1 cellular context compared by ENCODE assay signal in genomic region chr15:89680282-89680873, GRCh38.
TF ChIP-seq lines count a peak whose summit lies in the region.

No MANE protein-coding gene starts in this region.

TF ChIP-seq in HepG2, 621 proteins besides CTCF, POLR2A, EP300 and RAD21 (continues in another document):
- TF ChIP-seq, protein P1, sequence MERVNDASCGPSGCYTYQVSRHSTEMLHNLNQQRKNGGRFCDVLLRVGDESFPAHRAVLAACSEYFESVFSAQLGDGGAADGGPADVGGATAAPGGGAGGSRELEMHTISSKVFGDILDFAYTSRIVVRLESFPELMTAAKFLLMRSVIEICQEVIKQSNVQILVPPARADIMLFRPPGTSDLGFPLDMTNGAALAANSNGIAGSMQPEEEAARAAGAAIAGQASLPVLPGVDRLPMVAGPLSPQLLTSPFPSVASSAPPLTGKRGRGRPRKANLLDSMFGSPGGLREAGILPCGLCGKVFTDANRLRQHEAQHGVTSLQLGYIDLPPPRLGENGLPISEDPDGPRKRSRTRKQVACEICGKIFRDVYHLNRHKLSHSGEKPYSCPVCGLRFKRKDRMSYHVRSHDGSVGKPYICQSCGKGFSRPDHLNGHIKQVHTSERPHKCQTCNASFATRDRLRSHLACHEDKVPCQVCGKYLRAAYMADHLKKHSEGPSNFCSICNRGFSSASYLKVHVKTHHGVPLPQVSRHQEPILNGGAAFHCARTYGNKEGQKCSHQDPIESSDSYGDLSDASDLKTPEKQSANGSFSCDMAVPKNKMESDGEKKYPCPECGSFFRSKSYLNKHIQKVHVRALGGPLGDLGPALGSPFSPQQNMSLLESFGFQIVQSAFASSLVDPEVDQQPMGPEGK (CRISPR knock-in tag; IDR thresholded peaks at IDR 0.05), result no peak
- TF ChIP-seq ZIK1 (CRISPR knock-in tag; IDR thresholded peaks at IDR 0.05; ENCODE audit: borderline replicate concordance, low read depth) (no peak), ZNF317 (CRISPR knock-in tag; IDR thresholded peaks at IDR 0.05) (no peak), ZSCAN25 (CRISPR knock-in tag; IDR thresholded peaks at IDR 0.05) (peak; percentile 59), MTERF4 (CRISPR knock-in tag; IDR thresholded peaks at IDR 0.05) (no peak), KDM2A (CRISPR knock-in tag; IDR thresholded peaks at IDR 0.05; ENCODE audit: borderline replicate concordance, low read depth) (no peak), CSRNP1 (CRISPR knock-in tag; IDR thresholded peaks at IDR 0.05) (no peak), CEBPB (IDR thresholded peaks at IDR 0.05; ENCODE audit: borderline replicate concordance, low read depth, low read length) (peak; percentile 80), PHF8 (CRISPR knock-in tag; IDR thresholded peaks at IDR 0.05) (0 out of 2 replicates have a peak, but pooled peaks have one; percentile 26), ZNF326 (CRISPR knock-in tag; IDR thresholded peaks at IDR 0.05; ENCODE audit: borderline replicate concordance) (no peak), FOXA1 (IDR thresholded peaks at IDR 0.05) (no peak), FOXA1 (CRISPR knock-in tag; IDR thresholded peaks at IDR 0.05) (peak; percentile 7; the same call in 1 of the 2 replicates), SP1 (IDR thresholded peaks at IDR 0.05) (no peak), SP1 (CRISPR knock-in tag; IDR thresholded peaks at IDR 0.05) (no peak), NFIB (CRISPR knock-in tag; IDR thresholded peaks at IDR 0.05; ENCODE audit: borderline replicate concordance) (no peak), ZNF431 (CRISPR knock-in tag; IDR thresholded peaks at IDR 0.05; ENCODE audit: borderline replicate concordance, low read depth) (no peak), SETDB1 (CRISPR knock-in tag; IDR thresholded peaks at IDR 0.05; ENCODE audit: borderline replicate concordance) (no peak), ZNF546 (CRISPR knock-in tag; conservative IDR thresholded peaks at IDR 0.05) (no peak), ZNF83 (CRISPR knock-in tag; IDR thresholded peaks at IDR 0.05; ENCODE audit: borderline replicate concordance) (no peak), ZNF7 (CRISPR knock-in tag; IDR thresholded peaks at IDR 0.05) (no peak), MZF1 (CRISPR knock-in tag; IDR thresholded peaks at IDR 0.05; ENCODE audit: borderline replicate concordance) (no peak), ZNF337 (CRISPR knock-in tag; IDR thresholded peaks at IDR 0.05; ENCODE audit: borderline replicate concordance, low read depth) (no peak), NONO (IDR thresholded peaks at IDR 0.05) (no peak), NONO (CRISPR knock-in tag; conservative IDR thresholded peaks at IDR 0.05) (0 out of 2 replicates have a peak, but pooled peaks have one; percentile 18), SPEN (CRISPR knock-in tag; IDR thresholded peaks at IDR 0.05; ENCODE audit: low read depth) (peak; percentile 20; the same call in 1 of the 2 replicates), ZNF333 (CRISPR knock-in tag; IDR thresholded peaks at IDR 0.05; ENCODE audit: borderline replicate concordance) (no peak), ZUFSP (CRISPR knock-in tag; IDR thresholded peaks at IDR 0.05; ENCODE audit: borderline replicate concordance) (no peak), ZNF570 (CRISPR knock-in tag; IDR thresholded peaks at IDR 0.05; ENCODE audit: borderline replicate concordance) (no peak), ZNF780A (CRISPR knock-in tag; IDR thresholded peaks at IDR 0.05) (no peak), ZNF790 (CRISPR knock-in tag; IDR thresholded peaks at IDR 0.05; ENCODE audit: borderline replicate concordance) (no peak), ZNF574 (CRISPR knock-in tag; IDR thresholded peaks at IDR 0.05) (peak; percentile 48; the same call in 1 of the 2 replicates), JUN (CRISPR knock-in tag; IDR thresholded peaks at IDR 0.05) (no peak), NCOA1 (CRISPR knock-in tag; IDR thresholded peaks at IDR 0.05) (peak; percentile 69; the same call in 1 of the 2 replicates), ZNF205 (CRISPR knock-in tag; IDR thresholded peaks at IDR 0.05) (peak; percentile 98), ZMYM3 (CRISPR knock-in tag; IDR thresholded peaks at IDR 0.05) (peak; percentile 58; the same call in 1 of the 2 replicates), IKZF4 (CRISPR knock-in tag; IDR thresholded peaks at IDR 0.05; ENCODE audit: borderline replicate concordance, low read depth, not compliant biosample characterization) (no peak), ZNF260 (CRISPR knock-in tag; IDR thresholded peaks at IDR 0.05; ENCODE audit: borderline replicate concordance, low read depth) (no peak), SNRNP70 (IDR thresholded peaks at IDR 0.05; ENCODE audit: low read depth, low read length) (no peak), CSRNP2 (CRISPR knock-in tag; conservative IDR thresholded peaks at IDR 0.05; ENCODE audit: low read depth) (no peak), PAX8 (CRISPR knock-in tag; IDR thresholded peaks at IDR 0.05; ENCODE audit: borderline replicate concordance) (no peak), ZBED4 (CRISPR knock-in tag; IDR thresholded peaks at IDR 0.05; ENCODE audit: borderline replicate concordance) (peak; percentile 77; the same call in 1 of the 2 replicates), ZNF180 (CRISPR knock-in tag; IDR thresholded peaks at IDR 0.05; ENCODE audit: borderline replicate concordance, low read depth) (no peak), RORA (CRISPR knock-in tag; IDR thresholded peaks at IDR 0.05) (no peak), CBX5 (CRISPR knock-in tag; IDR thresholded peaks at IDR 0.05; ENCODE audit: borderline replicate concordance) (no peak), ZNF264 (CRISPR knock-in tag; IDR thresholded peaks at IDR 0.05) (no peak), SMYD3 (CRISPR knock-in tag; IDR thresholded peaks at IDR 0.05) (no peak), NR2C2 (CRISPR knock-in tag; IDR thresholded peaks at IDR 0.05; ENCODE audit: borderline replicate concordance) (no peak; the same call in 1 of the 2 replicates), HOXA7 (CRISPR knock-in tag; IDR thresholded peaks at IDR 0.05) (no peak)
- TF ChIP-seq, protein P2, sequence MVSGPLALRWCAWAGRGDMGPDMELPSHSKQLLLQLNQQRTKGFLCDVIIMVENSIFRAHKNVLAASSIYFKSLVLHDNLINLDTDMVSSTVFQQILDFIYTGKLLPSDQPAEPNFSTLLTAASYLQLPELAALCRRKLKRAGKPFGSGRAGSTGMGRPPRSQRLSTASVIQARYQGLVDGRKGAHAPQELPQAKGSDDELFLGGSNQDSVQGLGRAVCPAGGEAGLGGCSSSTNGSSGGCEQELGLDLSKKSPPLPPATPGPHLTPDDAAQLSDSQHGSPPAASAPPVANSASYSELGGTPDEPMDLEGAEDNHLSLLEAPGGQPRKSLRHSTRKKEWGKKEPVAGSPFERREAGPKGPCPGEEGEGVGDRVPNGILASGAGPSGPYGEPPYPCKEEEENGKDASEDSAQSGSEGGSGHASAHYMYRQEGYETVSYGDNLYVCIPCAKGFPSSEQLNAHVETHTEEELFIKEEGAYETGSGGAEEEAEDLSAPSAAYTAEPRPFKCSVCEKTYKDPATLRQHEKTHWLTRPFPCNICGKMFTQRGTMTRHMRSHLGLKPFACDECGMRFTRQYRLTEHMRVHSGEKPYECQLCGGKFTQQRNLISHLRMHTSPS (CRISPR knock-in tag; IDR thresholded peaks at IDR 0.05; ENCODE audit: low read depth), result no peak
- TF ChIP-seq, protein P3, sequence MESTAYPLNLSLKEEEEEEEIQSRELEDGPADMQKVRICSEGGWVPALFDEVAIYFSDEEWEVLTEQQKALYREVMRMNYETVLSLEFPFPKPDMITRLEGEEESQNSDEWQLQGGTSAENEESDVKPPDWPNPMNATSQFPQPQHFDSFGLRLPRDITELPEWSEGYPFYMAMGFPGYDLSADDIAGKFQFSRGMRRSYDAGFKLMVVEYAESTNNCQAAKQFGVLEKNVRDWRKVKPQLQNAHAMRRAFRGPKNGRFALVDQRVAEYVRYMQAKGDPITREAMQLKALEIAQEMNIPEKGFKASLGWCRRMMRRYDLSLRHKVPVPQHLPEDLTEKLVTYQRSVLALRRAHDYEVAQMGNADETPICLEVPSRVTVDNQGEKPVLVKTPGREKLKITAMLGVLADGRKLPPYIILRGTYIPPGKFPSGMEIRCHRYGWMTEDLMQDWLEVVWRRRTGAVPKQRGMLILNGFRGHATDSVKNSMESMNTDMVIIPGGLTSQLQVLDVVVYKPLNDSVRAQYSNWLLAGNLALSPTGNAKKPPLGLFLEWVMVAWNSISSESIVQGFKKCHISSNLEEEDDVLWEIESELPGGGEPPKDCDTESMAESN (CRISPR knock-in tag; conservative IDR thresholded peaks at IDR 0.05), result no peak
